Comparison of ENCODE assay signal across 2 cellular contexts in genomic region chr11:61952882-61953281, GRCh38.
A peak's percentile ranks its signal among the peaks of the same experiment; 100 is the strongest.
TF ChIP-seq lines count a peak whose summit lies in the region.

No MANE protein-coding gene starts in this region.

TF ChIP-seq in A549, 52 proteins besides CTCF, POLR2A, EP300 and RAD21:
- TF ChIP-seq TP53 (CRISPR knock-in tag; IDR thresholded peaks at IDR 0.05) (no peak), HDAC2 (IDR thresholded peaks at IDR 0.05) (no peak), ELK1 (IDR thresholded peaks at IDR 0.05; ENCODE audit: low read depth, low read length) (no peak), CEBPB (IDR thresholded peaks at IDR 0.05) (no peak), MYC (IDR thresholded peaks at IDR 0.05; ENCODE audit: borderline replicate concordance, low read length) (no peak), REST (IDR thresholded peaks at IDR 0.05) (no peak), ATOH8 (CRISPR knock-in tag; IDR thresholded peaks at IDR 0.05; ENCODE audit: low read depth) (no peak), MAFK (IDR thresholded peaks at IDR 0.05; ENCODE audit: partially characterized antibody) (no peak), MAX (IDR thresholded peaks at IDR 0.05) (no peak), ZSCAN20 (CRISPR knock-in tag; IDR thresholded peaks at IDR 0.05) (no peak), PHF8 (IDR thresholded peaks at IDR 0.05; ENCODE audit: borderline replicate concordance, low read depth) (no peak), BHLHE40 (IDR thresholded peaks at IDR 0.05; ENCODE audit: low read depth, low read length) (no peak)

TF ChIP-seq in K562, 482 proteins besides CTCF, POLR2A, EP300 and RAD21:
- TF ChIP-seq BRCA1 (IDR thresholded peaks at IDR 0.05) = no peak
- TF ChIP-seq BRCA1 (CRISPR knock-in tag; IDR thresholded peaks at IDR 0.05) = no peak
- TF ChIP-seq JUND (IDR thresholded peaks at IDR 0.05; ENCODE audit: borderline replicate concordance, low read depth, low read length) = no peak
- no peak for TF ChIP-seq JUND (tag; IDR thresholded peaks at IDR 0.05; ENCODE audit: borderline replicate concordance, low read depth, low read length)
- no peak for TF ChIP-seq ZNF668 (CRISPR knock-in tag; IDR thresholded peaks at IDR 0.05)
- TF ChIP-seq PKNOX1 (IDR thresholded peaks at IDR 0.05) = peak; percentile 57
- no peak for TF ChIP-seq ZBTB12 (CRISPR knock-in tag; IDR thresholded peaks at IDR 0.05)
- TF ChIP-seq SP1 (CRISPR knock-in tag; IDR thresholded peaks at IDR 0.05) = no peak
